In the genomic region with DNA sequence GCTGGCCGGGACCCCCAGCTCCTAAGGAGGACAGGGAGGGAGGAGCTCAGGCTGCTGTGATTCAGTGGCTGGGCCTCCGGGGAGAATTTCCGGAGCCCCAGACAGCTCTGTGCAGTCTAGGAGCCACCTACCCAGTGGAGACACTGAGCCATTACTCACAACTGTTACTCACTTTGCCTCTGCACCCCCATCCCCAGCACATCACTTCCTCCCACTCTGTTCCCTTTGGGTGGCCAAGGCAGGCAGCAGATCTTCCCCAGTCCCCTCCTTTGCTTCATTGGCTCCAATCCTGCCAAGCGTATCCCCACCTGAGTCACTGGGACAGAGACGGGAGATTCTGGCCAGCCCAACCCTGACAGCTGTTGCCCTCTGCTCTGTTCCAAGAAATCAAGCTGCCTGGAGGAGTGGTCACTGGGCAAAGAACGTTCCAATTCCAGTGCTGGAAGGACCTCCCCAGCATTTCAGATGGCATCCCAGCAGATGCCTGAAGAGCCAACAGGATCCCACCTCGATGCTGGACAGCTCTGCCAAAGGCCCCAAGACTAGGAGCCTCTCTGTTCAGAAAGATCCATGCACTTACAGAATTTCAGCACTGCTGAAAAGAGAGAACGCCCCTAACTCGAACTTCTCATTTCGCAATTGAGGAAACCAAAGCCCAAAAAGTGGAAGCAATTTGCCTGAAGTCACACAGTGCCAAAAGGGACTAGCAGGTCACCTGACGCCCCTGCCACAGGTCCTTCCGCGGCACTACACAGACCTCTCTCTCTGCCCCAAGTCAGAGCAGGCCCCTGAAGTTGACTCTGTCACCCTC, we compare ENCODE assay signal across 8 cellular contexts.
DNase-seq lines count a peak whose midpoint lies in the region; ATAC-seq and TF ChIP-seq lines count a peak whose summit lies in the region.

No MANE protein-coding gene starts in this region.

- H3K4me3 Mint-ChIP-seq in effector memory CD8-positive, alpha-beta T cell, result no peak overlapping the region

- no peaks in the 10 kb centered on the region for H3K9me3 ChIP-seq in mucosa of stomach (ENCODE audit: control insufficient read depth, low read length)

- peaks cover 0 to 5% of the 10 kb centered on the region in 2 donors for H3K4me1 Mint-ChIP-seq in effector memory CD8-positive, alpha-beta T cell (ENCODE audit: low read depth in 2 of 2)

- H3K36me3 ChIP-seq in mucosa of stomach (ENCODE audit: control insufficient read depth, insufficient read depth, low read length), result no peaks in the 10 kb centered on the region

- TF ChIP-seq POLR2A in NB4 (IDR thresholded peaks at IDR 0.05; ENCODE audit: extremely low read depth, insufficient read length), result no peak

- H3K27me3 Mint-ChIP-seq in effector memory CD8-positive, alpha-beta T cell, result peaks cover 25 to 45% of the 10 kb centered on the region in 2 donors

- H3K4me1 ChIP-seq in mucosa of stomach (ENCODE audit: control insufficient read depth, insufficient read depth, low read length), result peaks cover 56% of the 10 kb centered on the region

- no peaks in the 10 kb centered on the region for H3K27me3 ChIP-seq in mucosa of stomach (ENCODE audit: control insufficient read depth, insufficient read depth, low read length)

- no peak overlapping the region for H3K4me3 ChIP-seq in NB4 (ENCODE audit: low read depth, low read length)
- H3K4me3 ChIP-seq in mucosa of stomach (ENCODE audit: low read length), result no peak overlapping the region

- peak; percentile 36 for DNase-seq in AG09319 (ENCODE audit: extremely low read depth, low read depth)
- peak; percentile 81 for DNase-seq in NB4 (ENCODE audit: low read depth)
- DNase-seq in effector memory CD8-positive, alpha-beta T cell, result no peak
- no peak for DNase-seq in iPS-NIHi7 (ENCODE audit: extremely low spot score)
- no peak for DNase-seq in COLO829 (ENCODE audit: low spot score)
- no peak for DNase-seq in epidermal melanocyte (ENCODE audit: insufficient read length, low spot score)

- no peaks in the 10 kb centered on the region for H3K9me3 Mint-ChIP-seq in effector memory CD8-positive, alpha-beta T cell

- H3K36me3 Mint-ChIP-seq in effector memory CD8-positive, alpha-beta T cell (ENCODE audit: insufficient read depth), result no peaks in the 10 kb centered on the region

- H3K27ac Mint-ChIP-seq in effector memory CD8-positive, alpha-beta T cell, result peak overlapping the region in 1 of 2 donors; percentile 54

- H3K9ac ChIP-seq in mucosa of stomach (ENCODE audit: low read length), result peak overlapping the region; percentile 25

- ATAC-seq in effector memory CD8-positive, alpha-beta T cell (replicated peaks), result peak; percentile 44
- ATAC-seq in GM18520 (IDR thresholded peaks at IDR 0.05; ENCODE audit: unreplicated experiment), result no peak

- no peak for TF ChIP-seq CTCF in AG09319 (IDR thresholded peaks at IDR 0.05; ENCODE audit: low read depth, low read length)
- TF ChIP-seq CTCF in NB4 (IDR thresholded peaks at IDR 0.05; ENCODE audit: low read depth, low read length), result no peak

Comparison
In these comparisons a context has a peak if more than half of its experiments do, and no peak if none do; other contexts are left out.
1. DNase-seq: peak in AG09319 (single experiment) and NB4 (single experiment); none in effector memory CD8-positive, alpha-beta T cell (0 of 3), iPS-NIHi7 (single experiment), COLO829 (single experiment) and epidermal melanocyte (single experiment).